ENCODE assay signal across 1 cellular context in the genomic region with DNA sequence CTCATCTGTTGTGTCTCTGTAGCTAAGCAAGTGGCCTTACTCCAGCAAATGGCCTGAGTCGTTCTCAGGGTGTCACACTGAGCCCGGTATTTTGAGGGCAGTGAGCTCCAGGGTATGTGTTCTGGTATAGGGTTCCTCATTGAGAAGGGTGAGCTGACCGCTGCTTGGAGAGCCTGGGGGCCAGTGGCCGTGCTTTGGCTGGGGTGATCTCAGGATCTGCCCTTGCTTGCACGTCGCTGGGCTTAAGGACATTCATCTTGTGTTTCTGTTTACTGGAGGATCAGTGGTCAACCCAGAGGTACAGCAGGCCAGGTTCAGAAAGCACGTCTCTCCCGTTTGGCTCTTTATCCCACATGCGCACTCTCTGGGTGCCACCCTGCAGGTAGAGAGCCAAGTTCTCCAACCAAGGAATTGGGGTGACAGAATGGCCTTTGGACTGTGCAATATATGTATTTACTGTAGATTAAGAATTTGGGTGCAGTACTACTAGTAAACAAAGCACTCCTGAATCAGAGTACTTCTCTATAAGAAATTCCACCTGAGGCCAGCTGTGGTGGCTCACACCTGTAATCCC.
TF ChIP-seq lines count a peak whose summit lies in the region.

No MANE protein-coding gene starts in this region.

TF ChIP-seq in H1, 55 proteins besides CTCF, POLR2A, EP300 and RAD21:
- TF ChIP-seq TAF1 (IDR thresholded peaks at IDR 0.05; ENCODE audit: low read depth, low read length): no peak
- TF ChIP-seq TEAD4 (IDR thresholded peaks at IDR 0.05; ENCODE audit: low read depth, low read length): no peak
- no peak for TF ChIP-seq NANOG (IDR thresholded peaks at IDR 0.05; ENCODE audit: insufficient read depth, low read depth, low read length, poor library complexity, severe bottlenecking)
- TF ChIP-seq, protein P1, sequence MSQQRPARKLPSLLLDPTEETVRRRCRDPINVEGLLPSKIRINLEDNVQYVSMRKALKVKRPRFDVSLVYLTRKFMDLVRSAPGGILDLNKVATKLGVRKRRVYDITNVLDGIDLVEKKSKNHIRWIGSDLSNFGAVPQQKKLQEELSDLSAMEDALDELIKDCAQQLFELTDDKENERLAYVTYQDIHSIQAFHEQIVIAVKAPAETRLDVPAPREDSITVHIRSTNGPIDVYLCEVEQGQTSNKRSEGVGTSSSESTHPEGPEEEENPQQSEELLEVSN (IDR thresholded peaks at IDR 0.05): no peak
- TF ChIP-seq PHF8 (conservative IDR thresholded peaks at IDR 0.05; ENCODE audit: low read depth, low read length): no peak
- TF ChIP-seq RXRA (IDR thresholded peaks at IDR 0.05; ENCODE audit: insufficient read depth, low read depth, low read length): no peak
- TF ChIP-seq TAF7 (optimal IDR thresholded peaks at IDR 0.05; ENCODE audit: borderline replicate concordance, low read depth, low read length): no peak
- no peak for TF ChIP-seq SRF (IDR thresholded peaks at IDR 0.05; ENCODE audit: low read depth, low read length)
- no peak for TF ChIP-seq EZH2 (IDR thresholded peaks at IDR 0.05; ENCODE audit: low read depth, low read length, severe bottlenecking)
- TF ChIP-seq CHD2 (IDR thresholded peaks at IDR 0.05; ENCODE audit: low read length): no peak
- TF ChIP-seq, protein P2, sequence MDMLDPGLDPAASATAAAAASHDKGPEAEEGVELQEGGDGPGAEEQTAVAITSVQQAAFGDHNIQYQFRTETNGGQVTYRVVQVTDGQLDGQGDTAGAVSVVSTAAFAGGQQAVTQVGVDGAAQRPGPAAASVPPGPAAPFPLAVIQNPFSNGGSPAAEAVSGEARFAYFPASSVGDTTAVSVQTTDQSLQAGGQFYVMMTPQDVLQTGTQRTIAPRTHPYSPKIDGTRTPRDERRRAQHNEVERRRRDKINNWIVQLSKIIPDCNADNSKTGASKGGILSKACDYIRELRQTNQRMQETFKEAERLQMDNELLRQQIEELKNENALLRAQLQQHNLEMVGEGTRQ (IDR thresholded peaks at IDR 0.05; ENCODE audit: low read length): no peak
- no peak for TF ChIP-seq TBP (IDR thresholded peaks at IDR 0.05; ENCODE audit: low read depth, low read length)
- TF ChIP-seq ZNF274 (IDR thresholded peaks at IDR 0.05; ENCODE audit: borderline replicate concordance, extremely low read depth, low read length): no peak
- TF ChIP-seq NRF1 (IDR thresholded peaks at IDR 0.05; ENCODE audit: low read depth, low read length): no peak
- TF ChIP-seq CTBP2 (IDR thresholded peaks at IDR 0.05; ENCODE audit: borderline replicate concordance, insufficient read depth, insufficient read length, low read length): no peak
- TF ChIP-seq CBX8 (IDR thresholded peaks at IDR 0.05; ENCODE audit: borderline replicate concordance, low read depth, low read length): no peak
- no peak for TF ChIP-seq POU5F1 (IDR thresholded peaks at IDR 0.05; ENCODE audit: low read depth, low read length)
TF ChIP-seq in H1: peak in this region for 0.
